In genomic region chrX:20067709-20068315, GRCh38 we compare ENCODE assay signal across 7 cellular contexts. TPM values are rescaled to one million over a fixed set of nuclear protein-coding genes. Genes with fewer than 3 reads are reported as not detected.
A peak's percentile ranks its signal among the peaks of the same experiment; 100 is the strongest.
DNase-seq lines count a peak whose midpoint lies in the region; ATAC-seq and TF ChIP-seq lines count a peak whose summit lies in the region.

No MANE protein-coding gene starts in this region.

- peak overlapping the region; percentile 45; the same call in 1 of the 2 replicates for H3K4me2 ChIP-seq in IMR-90 (ENCODE audit: low read depth, low read length)

- 50% methylated on average over 2 of the region's 6 CpGs; no CpG with 5 or more reads in 1 of the 2 experiments for WGBS in IMR-90 (ENCODE audit: extremely low coverage in 2 of 2, insufficient read length in 1 of 2), 2 experiments

- H3K9me1 ChIP-seq in IMR-90 (ENCODE audit: insufficient read depth, low read length), result 0 out of 2 replicates have a peak, but pooled peaks cover 3% of the 10 kb centered on the region

- no peaks in the 10 kb centered on the region for H3K9me3 ChIP-seq in IMR-90 (ENCODE audit: control insufficient read depth, insufficient read depth, low read length)

- no peak overlapping the region for H2BK20ac ChIP-seq in IMR-90 (ENCODE audit: low read depth, low read length)

- H3K14ac ChIP-seq in IMR-90 (replicated peaks; ENCODE audit: low read depth, low read length), result no peak overlapping the region

- no peaks in the 10 kb centered on the region for H3K79me1 ChIP-seq in IMR-90 (ENCODE audit: low read depth in 1 of 2, low read length in 2 of 2)

- 0 out of 2 replicates have a peak, but pooled peaks cover 3% of the 10 kb centered on the region for H4K20me1 ChIP-seq in IMR-90 (ENCODE audit: insufficient read depth, low read length)

- H2BK5ac ChIP-seq in IMR-90 (ENCODE audit: low read depth, low read length, poor library complexity, severe bottlenecking), result no peak overlapping the region

- intact Hi-C loops in IMR-90 (cut with micrococcal nuclease), result loop anchor here (1.0 to 10.0 kb wide), 5 partner anchors 77 to 693 kb away; partner anchors contain the start of gene BCLAF3

- H3K9ac ChIP-seq in IMR-90 (ENCODE audit: low read depth, low read length), result no peak overlapping the region

- no peak overlapping the region for H4K91ac ChIP-seq in IMR-90 (ENCODE audit: insufficient read depth, low read depth, low read length)

- H3K36me3 ChIP-seq in IMR-90 (ENCODE audit: control insufficient read depth, insufficient read depth, low read length), result no peaks in the 10 kb centered on the region

- no peak for TF ChIP-seq RAD21 in IMR-90 (IDR thresholded peaks at IDR 0.05; ENCODE audit: low read length)

- DNase-seq in IMR-90 (peak; percentile 88), SKM-1 treated with dmso at 0.1 percent for 144 hours (lab: John Stamatoyannopoulos, UW; ENCODE audit: unreplicated experiment) (peak; percentile 39), globus pallidus (ENCODE audit: low spot score) (peak; percentile 26), retinal pigment epithelial cell (ENCODE audit: low read depth) (peak; percentile 77), mesenteric fat pad (ENCODE audit: low spot score) (no peak), Kasumi-1 (lab: John Stamatoyannopoulos, UW) (no peak)

- H2BK15ac ChIP-seq in IMR-90 (ENCODE audit: low read depth, low read length), result no peak overlapping the region

- peak overlapping the region; percentile 54 for H2AFZ ChIP-seq in IMR-90 (replicated peaks; ENCODE audit: low read length, poor library complexity)

- no peak overlapping the region for H3K56ac ChIP-seq in IMR-90 (ENCODE audit: extremely low read depth, insufficient read depth, low read length)

- peaks cover 10% of the 10 kb centered on the region for H3K27me3 ChIP-seq in IMR-90 (ENCODE audit: control insufficient read depth, insufficient read depth, low read length)

- H3K4me1 ChIP-seq in IMR-90 (ENCODE audit: control insufficient read depth, insufficient read depth, low read length), result peaks cover 2% of the 10 kb centered on the region

- BruUV-seq in IMR-90 (replicated peaks; lab: Mats Ljungman, UMichigan), result no TSS peak

- in situ Hi-C loops in IMR-90 (cut with MboI; ENCODE audit: low sequenced_read_pairs), result loop anchor here (25.0 kb wide), 1 partner anchor 681 kb away; no protein-coding TSS in a partner anchor

- TF ChIP-seq POLR2A in IMR-90 (IDR thresholded peaks at IDR 0.05; ENCODE audit: low read depth, low read length), result no peak

- dilution Hi-C loops in IMR-90 (cut with HindIII; ENCODE audit: low sequenced_read_pairs, unreplicated experiment), result no loop called here

- no peak overlapping the region for H3K18ac ChIP-seq in IMR-90 (ENCODE audit: low read depth, low read length)

- POLR2A ChIA-PET in IMR-90 (lab: Charles Lee; ENCODE audit: unreplicated experiment), result no interaction called here

- CTCF ChIA-PET in IMR-90 (lab: Yijun Ruan, JAX), result interaction anchor here (1.0 to 2.2 kb wide), 2 partner anchors 9 to 163 kb away, joined by 3 to 6 read pairs; no protein-coding TSS in a partner anchor

- no peak overlapping the region for H3K4me3 ChIP-seq in IMR-90 (ENCODE audit: insufficient read depth, low read depth, low read length)
- no peak overlapping the region for H3K4me3 ChIP-seq in retinal pigment epithelial cell (ENCODE audit: low read length)

- H4K8ac ChIP-seq in IMR-90 (ENCODE audit: low read depth in 2 of 2, low read length in 2 of 2), result no peak overlapping the region

- H3K27ac ChIP-seq in IMR-90 (ENCODE audit: insufficient read depth, low read length), result no peak overlapping the region

- H3K4ac ChIP-seq in IMR-90 (ENCODE audit: low read depth, low read length), result no peak overlapping the region

- H2BK120ac ChIP-seq in IMR-90 (ENCODE audit: low read depth, low read length), result peak overlapping the region; percentile 9; the same call in 1 of the 2 replicates

- ATAC-seq in IMR-90 (ENCODE audit: low read depth) (peak; percentile 93), HG02840 (IDR thresholded peaks at IDR 0.05; ENCODE audit: low FRiP score, unreplicated experiment) (no peak)

- no peak overlapping the region for H2AK9ac ChIP-seq in IMR-90 (replicated peaks; ENCODE audit: low read depth, low read length, poor library complexity)

- H2AK5ac ChIP-seq in IMR-90 (ENCODE audit: low read depth, low read length), result no peak overlapping the region

- no peak for TF ChIP-seq CTCF in IMR-90 (conservative IDR thresholded peaks at IDR 0.05; ENCODE audit: low read depth, low read length)
- no peak for TF ChIP-seq CTCF in retinal pigment epithelial cell (conservative IDR thresholded peaks at IDR 0.05; ENCODE audit: low read depth, low read length)

- H3K23ac ChIP-seq in IMR-90 (ENCODE audit: low read depth, low read length), result no peak overlapping the region

- no peak overlapping the region for H4K5ac ChIP-seq in IMR-90 (ENCODE audit: low read depth, low read length)

TF ChIP-seq in IMR-90, 13 proteins besides CTCF, POLR2A, EP300 and RAD21:
- TF ChIP-seq FOS (IDR thresholded peaks at IDR 0.05; ENCODE audit: low read depth, low read length) (peak; percentile 65), CEBPB (IDR thresholded peaks at IDR 0.05; ENCODE audit: low read depth, low read length) (peak; percentile 67), RFX5 (IDR thresholded peaks at IDR 0.05; ENCODE audit: low read depth, low read length) (no peak), SMC3 (IDR thresholded peaks at IDR 0.05; ENCODE audit: low read depth, low read length) (no peak), MXI1 (IDR thresholded peaks at IDR 0.05; ENCODE audit: borderline replicate concordance, low read depth, low read length) (no peak), MAFK (IDR thresholded peaks at IDR 0.05; ENCODE audit: low read depth, low read length) (peak; percentile 34; the same call in 1 of the 2 replicates), RCOR1 (IDR thresholded peaks at IDR 0.05; ENCODE audit: insufficient replicate concordance, low read length) (no peak), BHLHE40 (IDR thresholded peaks at IDR 0.05; ENCODE audit: low read depth, low read length) (no peak), CHD1 (IDR thresholded peaks at IDR 0.05; ENCODE audit: low read depth, low read length) (no peak), NFE2L2 (IDR thresholded peaks at IDR 0.05; ENCODE audit: low read depth, low read length) (peak; percentile 44; the same call in 1 of the 2 replicates), MAZ (IDR thresholded peaks at IDR 0.05; ENCODE audit: borderline replicate concordance, low read depth, low read length) (no peak)
- TF ChIP-seq, protein P1, sequence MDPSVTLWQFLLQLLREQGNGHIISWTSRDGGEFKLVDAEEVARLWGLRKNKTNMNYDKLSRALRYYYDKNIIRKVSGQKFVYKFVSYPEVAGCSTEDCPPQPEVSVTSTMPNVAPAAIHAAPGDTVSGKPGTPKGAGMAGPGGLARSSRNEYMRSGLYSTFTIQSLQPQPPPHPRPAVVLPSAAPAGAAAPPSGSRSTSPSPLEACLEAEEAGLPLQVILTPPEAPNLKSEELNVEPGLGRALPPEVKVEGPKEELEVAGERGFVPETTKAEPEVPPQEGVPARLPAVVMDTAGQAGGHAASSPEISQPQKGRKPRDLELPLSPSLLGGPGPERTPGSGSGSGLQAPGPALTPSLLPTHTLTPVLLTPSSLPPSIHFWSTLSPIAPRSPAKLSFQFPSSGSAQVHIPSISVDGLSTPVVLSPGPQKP (IDR thresholded peaks at IDR 0.05; ENCODE audit: borderline replicate concordance, low read depth, low read length), result no peak
- TF ChIP-seq, protein P2, sequence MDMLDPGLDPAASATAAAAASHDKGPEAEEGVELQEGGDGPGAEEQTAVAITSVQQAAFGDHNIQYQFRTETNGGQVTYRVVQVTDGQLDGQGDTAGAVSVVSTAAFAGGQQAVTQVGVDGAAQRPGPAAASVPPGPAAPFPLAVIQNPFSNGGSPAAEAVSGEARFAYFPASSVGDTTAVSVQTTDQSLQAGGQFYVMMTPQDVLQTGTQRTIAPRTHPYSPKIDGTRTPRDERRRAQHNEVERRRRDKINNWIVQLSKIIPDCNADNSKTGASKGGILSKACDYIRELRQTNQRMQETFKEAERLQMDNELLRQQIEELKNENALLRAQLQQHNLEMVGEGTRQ (IDR thresholded peaks at IDR 0.05; ENCODE audit: low read depth, low read length), result no peak

RNA-seq across cellular contexts. Expression of gene MAP7D2, which starts 48.9 kb away (rescaled TPM):
- total RNA-seq in IMR-90 (2012; rRNA removed), result under 0.01 and 0.18 TPM in 2 replicates
- 0.19 and 0.32 TPM in 2 replicates for polyA plus RNA-seq in IMR-90 (2012; rRNA removed)
- 0.14 and 0.20 TPM in 2 replicates for polyA plus RNA-seq in IMR-90 (2012; cell fraction: cytosol; rRNA removed)
- polyA plus RNA-seq in IMR-90 (2012; cell fraction: nucleus; rRNA removed; ENCODE audit: low replicate concordance), result 0.20 and 0.41 TPM in 2 replicates
- 0.29 TPM for total RNA-seq in mesenteric fat pad

Comparison
In these comparisons a context has a peak if more than half of its experiments do, and no peak if none do; other contexts are left out.
1. DNase-seq: peak in IMR-90 (single experiment), SKM-1 treated with dmso at 0.1 percent for 144 hours (single experiment), globus pallidus (single experiment) and retinal pigment epithelial cell (single experiment); none in mesenteric fat pad (single experiment) and Kasumi-1 (0 of 2).